ENCODE assay signal across 13 cellular contexts in the genomic region with DNA sequence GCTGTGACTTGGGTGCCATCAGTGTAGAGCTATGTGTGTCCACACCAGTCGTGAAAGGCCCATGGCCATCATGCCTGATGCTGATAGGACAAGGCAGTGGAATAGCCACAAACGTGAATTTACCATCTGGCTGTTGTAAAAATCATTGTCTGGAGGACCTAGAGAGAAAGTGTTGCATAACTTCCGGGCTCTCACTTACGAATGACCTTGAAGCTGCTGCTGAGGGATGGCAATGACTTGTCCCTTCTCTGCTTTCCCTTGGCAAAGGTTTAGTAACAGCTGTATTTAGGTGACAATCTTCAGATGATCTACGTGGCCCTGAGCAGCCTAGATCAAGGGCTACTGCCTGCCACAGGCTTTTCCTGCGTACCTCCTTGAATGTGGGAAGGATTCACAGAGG. TPM values are rescaled to one million over a fixed set of nuclear protein-coding genes. Genes with fewer than 3 reads are reported as not detected.
DNase-seq lines count a peak whose midpoint lies in the region; ATAC-seq and TF ChIP-seq lines count a peak whose summit lies in the region.
"Had no signal": no experiment of that assay in that cellular context is flagged by ENCODE, and none has a peak within 500 bp of the region (broad histone marks: within the 10 kb centered on the region; RNA-seq: fewer than 3 reads in every experiment).

No MANE protein-coding gene starts in this region.

- in situ Hi-C loops in Panc1 (cut with HindIII; ENCODE audit: low pct_unique_long_range_greater_than_20kb, low sequenced_read_pairs) = no loop called here

- intact Hi-C loops in Panc1 (cut with micrococcal nuclease; ENCODE audit: unreplicated experiment) = no loop called here

- peaks cover 21% of the 10 kb centered on the region for H3K36me3 ChIP-seq in GM23338 (ENCODE audit: insufficient read depth)
- H3K36me3 ChIP-seq in Panc1 (ENCODE audit: control insufficient read depth, insufficient read depth, low read length) = peaks cover 7% of the 10 kb centered on the region

- H3K9me2 ChIP-seq in GM23338 (ENCODE audit: insufficient read depth) = no peaks in the 10 kb centered on the region

- H3K4me1 Mint-ChIP-seq in GM23338 (peaks cover 57% of the 10 kb centered on the region), progenitor cell of endocrine pancreas (ENCODE audit: low read depth) (peaks cover 68% of the 10 kb centered on the region)

- DNase-seq in GM23338 (ENCODE audit: low spot score) = no peak
- no peak for DNase-seq in Panc1 (ENCODE audit: low read depth, low spot score)
- DNase-seq in fibroblast of villous mesenchyme (ENCODE audit: low read depth) = peak; percentile 76
- DNase-seq in progenitor cell of endocrine pancreas (ENCODE audit: low spot score, unreplicated experiment) = no peak
- no peak for DNase-seq in GDM1 (lab: John Stamatoyannopoulos, UW)
- DNase-seq in NCI-H2171 treated with DMSO at 0.1 percent for 48 hours (lab: John Stamatoyannopoulos, UW) = no peak
- DNase-seq: activated CD4-positive, alpha-beta T cell treated with anti-CD3 and anti-CD28 coated beads for 36 hours; CD8-positive, alpha-beta memory T cell; NCI-H1417 treated with DMSO at 0.1 percent for 48 hours; retina had no signal

- H3K79me2 ChIP-seq in GM23338 (replicated peaks; ENCODE audit: insufficient read depth) = peaks cover 81% of the 10 kb centered on the region

- H3K4me1 ChIP-seq in GM23338 (ENCODE audit: insufficient read depth) = peaks cover 55% of the 10 kb centered on the region
- peaks cover 52% of the 10 kb centered on the region for H3K4me1 ChIP-seq in Panc1 (ENCODE audit: control insufficient read depth, insufficient read depth, low read length)

- ATAC-seq in GM23338 (no peak), Panc1 (no peak), HG02588 (IDR thresholded peaks at IDR 0.05; ENCODE audit: unreplicated experiment) (no peak), HG03354 (IDR thresholded peaks at IDR 0.05; ENCODE audit: poor library complexity, severe bottlenecking, unreplicated experiment) (no peak)
- ATAC-seq: activated CD4-positive, alpha-beta T cell treated with anti-CD3 and anti-CD28 coated beads for 36 hours had no signal

- H3K9me3 ChIP-seq in Panc1 (ENCODE audit: control insufficient read depth, insufficient read depth, low read depth, low read length) = no peaks in the 10 kb centered on the region

- H3K27ac Mint-ChIP-seq in GM23338 = peak overlapping the region; percentile 92
- H3K27ac Mint-ChIP-seq in progenitor cell of endocrine pancreas = no peak overlapping the region
- H3K27ac Mint-ChIP-seq: activated CD4-positive, alpha-beta T cell treated with anti-CD3 and anti-CD28 coated beads for 36 hours; activated naive CD8-positive, alpha-beta T cell had no signal

- no peak overlapping the region for H2AFZ ChIP-seq in GM23338

- H3F3A ChIP-seq in GM23338 (replicated peaks; ENCODE audit: low read depth) = 0 out of 2 replicates have a peak, but pooled peaks cover 4% of the 10 kb centered on the region

- no peak overlapping the region for H3K4me2 ChIP-seq in GM23338

- TF ChIP-seq CTCF in GM23338 (conservative IDR thresholded peaks at IDR 0.05; ENCODE audit: low read depth in 2 of 2) = no peak
- TF ChIP-seq CTCF in Panc1 (IDR thresholded peaks at IDR 0.05) = no peak
- TF ChIP-seq CTCF in fibroblast of villous mesenchyme (IDR thresholded peaks at IDR 0.05; ENCODE audit: insufficient read depth, low read depth, low read length) = no peak
- no peak for TF ChIP-seq CTCF in progenitor cell of endocrine pancreas (IDR thresholded peaks at IDR 0.05; ENCODE audit: unreplicated experiment)

- H3K27me3 ChIP-seq in GM23338 (ENCODE audit: insufficient read depth) (no peaks in the 10 kb centered on the region), Panc1 (ENCODE audit: control insufficient read depth, insufficient read depth, low read length) (no peaks in the 10 kb centered on the region)

- no peak overlapping the region for H3K4me3 ChIP-seq in GM23338
- no peak overlapping the region for H3K4me3 ChIP-seq in Panc1 (ENCODE audit: low read depth in 2 of 2, low read length in 2 of 2)
- H3K4me3 ChIP-seq in fibroblast of villous mesenchyme (ENCODE audit: low read depth, low read length) = no peak overlapping the region

- POLR2A ChIA-PET in Panc1 (lab: Charles Lee) = interaction anchor here (0.6 to 0.9 kb wide), 2 partner anchors 14 to 255 kb away, joined by 3 to 7 read pairs; partner anchors contain the start of gene NME7

- no peaks in the 10 kb centered on the region; the same call in none of the 2 replicates for H4K20me1 ChIP-seq in GM23338 (replicated peaks; ENCODE audit: insufficient read depth)

- H3K4me3 Mint-ChIP-seq in GM23338 (no peak overlapping the region), progenitor cell of endocrine pancreas (ENCODE audit: low read depth) (peak overlapping the region; percentile 20)
- H3K4me3 Mint-ChIP-seq: activated CD4-positive, alpha-beta T cell treated with anti-CD3 and anti-CD28 coated beads for 36 hours; activated naive CD8-positive, alpha-beta T cell; CD8-positive, alpha-beta memory T cell had no signal

- no peak overlapping the region for H3K27ac ChIP-seq in GM23338 (ENCODE audit: low read depth)
- peak overlapping the region; percentile 96 for H3K27ac ChIP-seq in Panc1 (ENCODE audit: low read length)

- H3K27me3 Mint-ChIP-seq in GM23338 (ENCODE audit: insufficient read depth, low read depth, poor library complexity) = peaks cover 8% of the 10 kb centered on the region
- no peaks in the 10 kb centered on the region for H3K27me3 Mint-ChIP-seq in progenitor cell of endocrine pancreas
- H3K27me3 Mint-ChIP-seq: CD8-positive, alpha-beta memory T cell had no signal

- peaks cover 60% of the 10 kb centered on the region for H3K36me3 Mint-ChIP-seq in GM23338 (ENCODE audit: low read depth)
- H3K36me3 Mint-ChIP-seq in progenitor cell of endocrine pancreas (ENCODE audit: insufficient read depth) = peaks cover 37% of the 10 kb centered on the region

- peaks cover under 1% of the 10 kb centered on the region; the same call in 1 of the 3 replicates for H3K9me3 Mint-ChIP-seq in GM23338
- no peaks in the 10 kb centered on the region for H3K9me3 Mint-ChIP-seq in progenitor cell of endocrine pancreas (ENCODE audit: low read depth)
- H3K9me3 Mint-ChIP-seq: CD8-positive, alpha-beta memory T cell had no signal

- BruUV-seq in Panc1 (replicated peaks; lab: Mats Ljungman, UMichigan) = TSS peak; percentile 11

- CTCF ChIA-PET in Panc1 (lab: Charles Lee) = no interaction called here

RNA-seq across cellular contexts. Expression of gene ATP1B1, which starts 5.8 kb away (rescaled TPM):
- total RNA-seq in GM23338 (2014; rRNA removed; shearing (Covaris generic)) = 48.9 and 51.0 TPM in 2 replicates
- polyA plus RNA-seq in GM23338 (2016; fragmentation: Nextera tagmentation; extraction: Ambion mirVana) = 69.2 and 73.4 TPM in 2 replicates
- total RNA-seq in Panc1 (2021; ENCODE audit: unreplicated experiment) = 118 TPM
- polyA plus RNA-seq in Panc1 (2012; ENCODE audit: insufficient read length) = 80.5 TPM
- total RNA-seq in fibroblast of villous mesenchyme = 20.6 and 37.1 TPM in 2 replicates
- total RNA-seq in progenitor cell of endocrine pancreas = 108 and 120 TPM in 2 replicates
